14 cellular contexts compared by ENCODE assay signal in the genomic region with DNA sequence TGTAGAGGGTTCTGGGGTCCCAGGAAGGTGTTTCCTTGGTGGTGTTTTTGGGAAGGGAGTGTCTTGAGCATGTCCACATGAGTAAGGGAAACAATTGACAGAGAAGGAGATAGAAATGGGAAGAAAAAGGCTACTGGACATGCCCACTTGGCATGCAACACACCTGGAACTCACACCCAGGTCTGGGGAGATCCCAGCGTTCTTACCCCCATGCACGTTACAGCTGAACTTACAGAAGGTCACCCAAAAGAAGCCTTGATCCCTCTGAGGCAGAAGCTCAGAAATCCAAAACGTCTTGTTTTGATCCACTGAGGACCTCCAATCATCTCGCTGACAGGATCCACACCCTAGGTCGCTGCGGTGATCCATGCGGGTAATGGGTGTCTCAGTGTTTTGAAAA.
DNase-seq lines count a peak whose midpoint lies in the region; ATAC-seq and TF ChIP-seq lines count a peak whose summit lies in the region.
"Had no signal": no experiment of that assay in that cellular context is flagged by ENCODE, and none has a peak within 500 bp of the region (broad histone marks: within the 10 kb centered on the region; RNA-seq: fewer than 3 reads in every experiment).

No MANE protein-coding gene starts in this region.

- H3K4me2 ChIP-seq in GM23338: no peak overlapping the region

- H3K4me1 Mint-ChIP-seq in activated CD8-positive, alpha-beta T cell treated with anti-CD3 and anti-CD28 coated beads, Interleukin-2, amount 10 ng/mL, durations not matched to agents 7 days and 5 days (ENCODE audit: low read depth): peaks cover 3% of the 10 kb centered on the region
- peaks cover 6% of the 10 kb centered on the region for H3K4me1 Mint-ChIP-seq in activated CD8-positive, alpha-beta T cell treated with anti-CD3 and anti-CD28 coated beads for 36 hours (ENCODE audit: low read depth)
- H3K4me1 Mint-ChIP-seq in nephron progenitor cell (peaks cover 35% of the 10 kb centered on the region), GM23338 (peaks cover 9% of the 10 kb centered on the region)

- no peaks in the 10 kb centered on the region for H4K20me1 ChIP-seq in GM23338 (replicated peaks; ENCODE audit: insufficient read depth)

- CTCF ChIA-PET in activated CD8-positive, alpha-beta T cell treated with anti-CD3 and anti-CD28 coated beads, Interleukin-2, amount 10 ng/mL, durations not matched to agents 7 days and 5 days (lab: Charles Lee): no interaction called here
- CTCF ChIA-PET in activated CD8-positive, alpha-beta T cell treated with anti-CD3 and anti-CD28 coated beads for 36 hours (lab: Charles Lee): no interaction called here

- H3K36me3 ChIP-seq in uterus (no peaks in the 10 kb centered on the region), GM23338 (ENCODE audit: insufficient read depth) (no peaks in the 10 kb centered on the region)

- H3K9me3 ChIP-seq in uterus: no peaks in the 10 kb centered on the region
- H3K9me3 ChIP-seq: HAP-1 had no signal

- H3K27ac Mint-ChIP-seq in activated CD8-positive, alpha-beta T cell treated with anti-CD3 and anti-CD28 coated beads, Interleukin-2, amount 10 ng/mL, durations not matched to agents 7 days and 5 days: no peak overlapping the region
- H3K27ac Mint-ChIP-seq in activated CD8-positive, alpha-beta T cell treated with anti-CD3 and anti-CD28 coated beads for 36 hours: no peak overlapping the region
- H3K27ac Mint-ChIP-seq in nephron progenitor cell (peak overlapping the region; percentile 2), GM23338 (no peak overlapping the region)
- H3K27ac Mint-ChIP-seq: CD8-positive, alpha-beta T cell had no signal

- H2AFZ ChIP-seq in GM23338: no peak overlapping the region

- POLR2A ChIA-PET in activated CD8-positive, alpha-beta T cell treated with anti-CD3 and anti-CD28 coated beads, Interleukin-2, amount 10 ng/mL, durations not matched to agents 7 days and 5 days (lab: Charles Lee): no interaction called here
- POLR2A ChIA-PET in activated CD8-positive, alpha-beta T cell treated with anti-CD3 and anti-CD28 coated beads for 36 hours (lab: Charles Lee): interaction anchor here (1.6 kb wide), 1 partner anchor 11 kb away, joined by 3 read pairs; no protein-coding TSS in a partner anchor

- H3K4me3 ChIP-seq in uterus (no peak overlapping the region), GM23338 (no peak overlapping the region)
- H3K4me3 ChIP-seq: HAP-1 had no signal

- intact Hi-C loops in activated CD8-positive, alpha-beta T cell treated with anti-CD3 and anti-CD28 coated beads for 36 hours (cut with micrococcal nuclease): no loop called here
- intact Hi-C loops in uterus (cut with DNase I; ENCODE audit: low total_unique reads): no loop called here

- H3K27me3 Mint-ChIP-seq in activated CD8-positive, alpha-beta T cell treated with anti-CD3 and anti-CD28 coated beads, Interleukin-2, amount 10 ng/mL, durations not matched to agents 7 days and 5 days (ENCODE audit: low read depth): no peaks in the 10 kb centered on the region
- H3K27me3 Mint-ChIP-seq in activated CD8-positive, alpha-beta T cell treated with anti-CD3 and anti-CD28 coated beads for 36 hours: peaks cover 1% of the 10 kb centered on the region
- no peaks in the 10 kb centered on the region for H3K27me3 Mint-ChIP-seq in nephron progenitor cell (ENCODE audit: low read depth, poor library complexity)
- H3K27me3 Mint-ChIP-seq in GM23338 (ENCODE audit: insufficient read depth, low read depth, poor library complexity): peaks cover 15% of the 10 kb centered on the region

- H3K4me3 Mint-ChIP-seq in activated CD8-positive, alpha-beta T cell treated with anti-CD3 and anti-CD28 coated beads, Interleukin-2, amount 10 ng/mL, durations not matched to agents 7 days and 5 days: no peak overlapping the region
- no peak overlapping the region for H3K4me3 Mint-ChIP-seq in activated CD8-positive, alpha-beta T cell treated with anti-CD3 and anti-CD28 coated beads for 36 hours
- H3K4me3 Mint-ChIP-seq in nephron progenitor cell (no peak overlapping the region), GM23338 (no peak overlapping the region)
- H3K4me3 Mint-ChIP-seq: CD14-positive monocyte; CD8-positive, alpha-beta T cell had no signal

- H3F3A ChIP-seq in GM23338 (replicated peaks; ENCODE audit: low read depth): 0 out of 2 replicates have a peak, but pooled peaks cover 3% of the 10 kb centered on the region

- no peak for TF ChIP-seq POLR2A in uterus (IDR thresholded peaks at IDR 0.05)

- no peaks in the 10 kb centered on the region for H3K79me2 ChIP-seq in GM23338 (replicated peaks; ENCODE audit: insufficient read depth)

- no peaks in the 10 kb centered on the region for H3K27me3 ChIP-seq in uterus
- no peaks in the 10 kb centered on the region for H3K27me3 ChIP-seq in GM23338 (ENCODE audit: insufficient read depth)

- H3K9me3 Mint-ChIP-seq in activated CD8-positive, alpha-beta T cell treated with anti-CD3 and anti-CD28 coated beads, Interleukin-2, amount 10 ng/mL, durations not matched to agents 7 days and 5 days (ENCODE audit: insufficient read depth): no peaks in the 10 kb centered on the region
- H3K9me3 Mint-ChIP-seq in activated CD8-positive, alpha-beta T cell treated with anti-CD3 and anti-CD28 coated beads for 36 hours: peaks cover 13% of the 10 kb centered on the region
- H3K9me3 Mint-ChIP-seq in nephron progenitor cell: peaks cover 30% of the 10 kb centered on the region
- H3K9me3 Mint-ChIP-seq in GM23338: peaks cover 13% of the 10 kb centered on the region

- H3K36me3 Mint-ChIP-seq in activated CD8-positive, alpha-beta T cell treated with anti-CD3 and anti-CD28 coated beads, Interleukin-2, amount 10 ng/mL, durations not matched to agents 7 days and 5 days (ENCODE audit: low read depth): no peaks in the 10 kb centered on the region
- no peaks in the 10 kb centered on the region for H3K36me3 Mint-ChIP-seq in activated CD8-positive, alpha-beta T cell treated with anti-CD3 and anti-CD28 coated beads for 36 hours (ENCODE audit: low read depth)
- peaks cover 67% of the 10 kb centered on the region for H3K36me3 Mint-ChIP-seq in nephron progenitor cell (ENCODE audit: low read depth)
- H3K36me3 Mint-ChIP-seq in GM23338 (ENCODE audit: low read depth): peaks cover 27% of the 10 kb centered on the region

- H3K4me1 ChIP-seq in uterus (no peaks in the 10 kb centered on the region), GM23338 (ENCODE audit: insufficient read depth) (no peaks in the 10 kb centered on the region)
- H3K4me1 ChIP-seq: HAP-1 had no signal

- H3K27ac ChIP-seq in uterus: peak overlapping the region; percentile 64 to 74
- no peak overlapping the region for H3K27ac ChIP-seq in GM23338 (ENCODE audit: low read depth)
- H3K27ac ChIP-seq: 22Rv1 had no signal

- peak; percentile 13 for DNase-seq in activated CD8-positive, alpha-beta T cell treated with anti-CD3 and anti-CD28 coated beads, Interleukin-2, amount 10 ng/mL, durations not matched to agents 7 days and 5 days
- no peak for DNase-seq in activated CD8-positive, alpha-beta T cell treated with anti-CD3 and anti-CD28 coated beads for 36 hours
- DNase-seq in ecto neural progenitor cell (ENCODE audit: low spot score): peak; percentile 17
- no peak for DNase-seq in nephron progenitor cell
- DNase-seq in uterus: no peak
- no peak for DNase-seq in GM23338 (ENCODE audit: low spot score)
- DNase-seq in stimulated activated CD4-positive, alpha-beta T cell treated with anti-CD3 and anti-CD28 coated beads, Interleukin-15, amount 100 ng/mL, for 24 hours: no peak
- DNase-seq: CD8-positive, alpha-beta T cell; COR-L47; DND-41; GDM1 had no signal

- ATAC-seq in activated CD8-positive, alpha-beta T cell treated with anti-CD3 and anti-CD28 coated beads, Interleukin-2, amount 10 ng/mL, durations not matched to agents 7 days and 5 days: no peak
- no peak for ATAC-seq in activated CD8-positive, alpha-beta T cell treated with anti-CD3 and anti-CD28 coated beads for 36 hours
- ATAC-seq in GM23338: no peak
- ATAC-seq: CD8-positive, alpha-beta T cell had no signal

- TF ChIP-seq CTCF in activated CD8-positive, alpha-beta T cell treated with anti-CD3 and anti-CD28 coated beads for 36 hours (IDR thresholded peaks at IDR 0.05): no peak
- no peak for TF ChIP-seq CTCF in nephron progenitor cell (IDR thresholded peaks at IDR 0.05)
- TF ChIP-seq CTCF in uterus (IDR thresholded peaks at IDR 0.05): no peak
- no peak for TF ChIP-seq CTCF in GM23338 (conservative IDR thresholded peaks at IDR 0.05; ENCODE audit: low read depth in 2 of 2)

- no peaks in the 10 kb centered on the region for H3K9me2 ChIP-seq in GM23338 (ENCODE audit: insufficient read depth)

TF ChIP-seq in GM23338, 12 proteins besides CTCF, POLR2A, EP300 and RAD21 (continues in another document):
- TF ChIP-seq ETS1 (IDR thresholded peaks at IDR 0.05) (no peak), EZH2 (IDR thresholded peaks at IDR 0.05; ENCODE audit: low read depth, unreplicated experiment) (no peak), JUNB (IDR thresholded peaks at IDR 0.05; ENCODE audit: unreplicated experiment) (no peak)

Comparison
In these comparisons a context has a peak if more than half of its experiments do, and no peak if none do; other contexts are left out.
1. DNase-seq: peak in activated CD8-positive, alpha-beta T cell treated with anti-CD3 and anti-CD28 coated beads, Interleukin-2, amount 10 ng/mL, durations not matched to agents 7 days and 5 days (single experiment) and ecto neural progenitor cell (single experiment); none in activated CD8-positive, alpha-beta T cell treated with anti-CD3 and anti-CD28 coated beads for 36 hours (single experiment), nephron progenitor cell (single experiment), uterus (0 of 2), GM23338 (single experiment) and stimulated activated CD4-positive, alpha-beta T cell treated with anti-CD3 and anti-CD28 coated beads, Interleukin-15, amount 100 ng/mL, for 24 hours (single experiment).